12 cellular contexts compared by ENCODE assay signal in genomic region chr4:155207534-155208257, GRCh38. TPM values are rescaled to one million over a fixed set of nuclear protein-coding genes. Genes with fewer than 3 reads are reported as not detected.
DNase-seq lines count a peak whose midpoint lies in the region; ATAC-seq, FAIRE-seq and TF ChIP-seq lines count a peak whose summit lies in the region.
"Had no signal": no experiment of that assay in that cellular context is flagged by ENCODE, and none has a peak within 500 bp of the region (broad histone marks: within the 10 kb centered on the region; RNA-seq: fewer than 3 reads in every experiment).

No MANE protein-coding gene starts in this region.

- no peak for TF ChIP-seq POLR2A in GM12891 (IDR thresholded peaks at IDR 0.05; ENCODE audit: low read depth, low read length)

- WGBS in lung, 2 donors, result 2 to 4% methylated on average over 26 of the region's 26 CpGs

- no peaks in the 10 kb centered on the region for H3K36me3 ChIP-seq in lung (ENCODE audit: control insufficient read depth in 2 of 2, insufficient read depth in 2 of 2, low read length in 2 of 2)
- H3K36me3 ChIP-seq: Peyer's patch had no signal

- H3K4me3 Mint-ChIP-seq in type B pancreatic cell, result peak overlapping the region; percentile 84
- H3K4me3 Mint-ChIP-seq: activated CD4-positive, alpha-beta memory T cell treated with anti-CD3 and anti-CD28 coated beads for 36 hours had no signal

- peaks cover 0 to 3% of the 10 kb centered on the region in 2 donors for H3K9me3 ChIP-seq in lung (ENCODE audit: control insufficient read depth in 2 of 2, insufficient read depth in 1 of 2, low read length in 1 of 2)
- H3K9me3 ChIP-seq: Peyer's patch had no signal

- peaks cover 7% of the 10 kb centered on the region for H3K4me1 Mint-ChIP-seq in type B pancreatic cell (ENCODE audit: unreplicated experiment)

- H3K4me1 ChIP-seq in lung (ENCODE audit: control insufficient read depth in 2 of 2, insufficient read depth in 2 of 2, low read length in 2 of 2), result peaks cover 0 to 10% of the 10 kb centered on the region in 2 donors
- H3K4me1 ChIP-seq: Peyer's patch had no signal

- no peak for FAIRE-seq in GM12891 (lab: Jason Lieb, UNC)

- no peaks in the 10 kb centered on the region for H3K9me3 Mint-ChIP-seq in type B pancreatic cell
- H3K9me3 Mint-ChIP-seq: activated CD4-positive, alpha-beta memory T cell treated with anti-CD3 and anti-CD28 coated beads for 36 hours had no signal

- no peak overlapping the region for H3K4me3 ChIP-seq in lung
- H3K4me3 ChIP-seq: Peyer's patch had no signal

- intact Hi-C loops in Right ventricle myocardium inferior (cut with DNase I), result no loop called here
- intact Hi-C loops in Right ventricle myocardium superior (cut with DNase I), result no loop called here

- H3K27me3 Mint-ChIP-seq in type B pancreatic cell, result peaks cover 82% of the 10 kb centered on the region

- TF ChIP-seq CTCF in lung (IDR thresholded peaks at IDR 0.05; ENCODE audit: control extremely low read depth, extremely low read depth) (no peak), type B pancreatic cell (conservative IDR thresholded peaks at IDR 0.05) (peak; percentile 68)

- H3K36me3 Mint-ChIP-seq in type B pancreatic cell, result no peaks in the 10 kb centered on the region
- H3K36me3 Mint-ChIP-seq: activated CD4-positive, alpha-beta memory T cell treated with anti-CD3 and anti-CD28 coated beads for 36 hours had no signal

- ATAC-seq in Right ventricle myocardium inferior (peak; percentile 39), Right ventricle myocardium superior (ENCODE audit: poor library complexity) (no peak), lung (ENCODE audit: insufficient read depth, low FRiP score) (peak; percentile 31), HG03571 (IDR thresholded peaks at IDR 0.05; ENCODE audit: unreplicated experiment) (no peak)

- DNase-seq in Right ventricle myocardium inferior (ENCODE audit: missing footprints) (no peak), Right ventricle myocardium superior (no peak), ecto neural progenitor cell (ENCODE audit: low spot score) (peak; percentile 73), lung (ENCODE audit: low spot score) (no peak), type B pancreatic cell (ENCODE audit: extremely low spot score, unreplicated experiment) (no peak), DMS153 treated with DMSO at 0.1 percent for 48 hours (lab: John Stamatoyannopoulos, UW; ENCODE audit: unreplicated experiment) (no peak), GM12891 (ENCODE audit: insufficient read length, low spot score) (no peak)
- DNase-seq: activated CD4-positive, alpha-beta memory T cell treated with anti-CD3 and anti-CD28 coated beads for 36 hours; KG1; midbrain; Peyer's patch had no signal

- no peak overlapping the region for H3K27ac Mint-ChIP-seq in type B pancreatic cell
- H3K27ac Mint-ChIP-seq: activated CD4-positive, alpha-beta memory T cell treated with anti-CD3 and anti-CD28 coated beads for 36 hours had no signal

- peaks cover 3% of the 10 kb centered on the region for H3K27me3 ChIP-seq in lung (ENCODE audit: control insufficient read depth, insufficient read depth)
- H3K27me3 ChIP-seq: Peyer's patch had no signal

- H3K27ac ChIP-seq in lung (ENCODE audit: low read depth in 1 of 2, low read length in 1 of 2), result no peak overlapping the region
- H3K27ac ChIP-seq: Peyer's patch had no signal

TF ChIP-seq in GM12891, 5 proteins besides CTCF, POLR2A, EP300 and RAD21:
- TF ChIP-seq TAF1 (IDR thresholded peaks at IDR 0.05; ENCODE audit: low read depth, low read length) (no peak), PAX5 (IDR thresholded peaks at IDR 0.05; ENCODE audit: insufficient read depth, low read length, severe bottlenecking) (no peak), POLR2AphosphoS5 (IDR thresholded peaks at IDR 0.05; ENCODE audit: low read depth, low read length) (no peak), POU2F2 (IDR thresholded peaks at IDR 0.05; ENCODE audit: low read depth, low read length) (no peak), SPI1 (IDR thresholded peaks at IDR 0.05; ENCODE audit: low read depth, low read length) (no peak)
TF ChIP-seq in GM12891: peak in this region for 0.

RNA-seq across cellular contexts. Expression of gene NPY2R, which starts 0.7 kb away (rescaled TPM):
- total RNA-seq in Right ventricle myocardium inferior (not detected), Right ventricle myocardium superior (not detected), lung (under 1 TPM in 1 of 2 donors, not detected in 1; 0.65 TPM), type B pancreatic cell (ENCODE audit: low replicate concordance) (0.43 TPM in 1 of 2 replicates, not detected in the other)
- under 1 TPM in 1 of 2 donors, not detected in 1; 0.01 TPM for polyA plus RNA-seq in lung
- not detected for polyA plus RNA-seq in GM12891 (2012; ENCODE audit: low read depth, missing spikeins)
- total RNA-seq: activated CD4-positive, alpha-beta memory T cell treated with anti-CD3 and anti-CD28 coated beads for 36 hours had no signal

Comparison
In these comparisons a context has a peak if more than half of its experiments do, and no peak if none do; other contexts are left out.
1. ATAC-seq: peak in Right ventricle myocardium inferior (single experiment) and lung (single experiment); none in Right ventricle myocardium superior (single experiment) and HG03571 (single experiment).